In genomic region chr1:154856049-154856448, GRCh38 we compare ENCODE assay signal across 18 cellular contexts. TPM values are rescaled to one million over a fixed set of nuclear protein-coding genes. Genes with fewer than 3 reads are reported as not detected.
A peak's percentile ranks its signal among the peaks of the same experiment; 100 is the strongest.
DNase-seq lines count a peak whose midpoint lies in the region; ATAC-seq, FAIRE-seq and TF ChIP-seq lines count a peak whose summit lies in the region.
"Had no signal": no experiment of that assay in that cellular context is flagged by ENCODE, and none has a peak within 500 bp of the region (broad histone marks: within the 10 kb centered on the region; RNA-seq: fewer than 3 reads in every experiment).

No MANE protein-coding gene starts in this region.

- no peak overlapping the region for H2BK15ac ChIP-seq in H1 (ENCODE audit: low read length)

- H3K9ac ChIP-seq in H1 (replicated peaks in 1 of 4; ENCODE audit: extremely low read depth in 1 of 4, low read depth in 3 of 4, low read length in 3 of 4): no peak overlapping the region

- H2AK5ac ChIP-seq in H1 (ENCODE audit: low read depth, low read length): no peak overlapping the region

- WGBS in H1 (ENCODE audit: extremely low coverage in 1 of 2, insufficient coverage in 1 of 2, insufficient read length in 1 of 2, insufficient replicate concordance in 2 of 2, low coverage in 1 of 2, low lambda C conversion rate in 2 of 2, missing lambda C conversion rate in 1 of 2), 2 experiments: 75% methylated on average over 10 of the region's 10 CpGs; no CpG with 5 or more reads in 1 of the 2 experiments
- 65 to 68% methylated on average over 10 of the region's 10 CpGs for WGBS in testis, 2 donors

- H3K18ac ChIP-seq in H1 (ENCODE audit: extremely low read depth, low read length): no peak overlapping the region

- no peak overlapping the region for H3K56ac ChIP-seq in H1 (replicated peaks; ENCODE audit: insufficient read length, low read depth, low read length)

- H3K36me3 Mint-ChIP-seq in GM23338 (ENCODE audit: low read depth): no peaks in the 10 kb centered on the region
- H3K36me3 Mint-ChIP-seq: activated naive CD8-positive, alpha-beta T cell treated with anti-CD3 and anti-CD28 coated beads, Interleukin-2, amount 10 ng/mL, durations not matched to agents 7 days and 5 days; immature natural killer cell; memory B cell had no signal

- CTCF ChIA-PET in H1 (lab: Charles Lee; ENCODE audit: partially characterized antibody): interaction anchor here (0.7 to 7.0 kb wide), 21 partner anchors 8 to 283 kb away, joined by 3 to 80 read pairs (median 4); partner anchors contain the start of gene KCNN3

- H3K27me3 Mint-ChIP-seq in GM23338 (ENCODE audit: insufficient read depth, low read depth, poor library complexity): peaks cover 11% of the 10 kb centered on the region
- H3K27me3 Mint-ChIP-seq: activated naive CD8-positive, alpha-beta T cell treated with anti-CD3 and anti-CD28 coated beads, Interleukin-2, amount 10 ng/mL, durations not matched to agents 7 days and 5 days; memory B cell had no signal

- H3K4me3 ChIP-seq in GM23338 (no peak overlapping the region), H1 (ENCODE audit: extremely low read depth in 1 of 4, insufficient read depth in 2 of 4, low read depth in 3 of 4, low read length in 4 of 4) (no peak overlapping the region), testis (no peak overlapping the region)
- H3K4me3 ChIP-seq: gastroesophageal sphincter, HAP-1, SJSA1 had no signal

- H3K9me3 ChIP-seq in H1 (ENCODE audit: insufficient read depth in 2 of 2, low read depth in 1 of 2, low read length in 1 of 2) (no peaks in the 10 kb centered on the region), testis (no peaks in the 10 kb centered on the region)
- H3K9me3 ChIP-seq: gastroesophageal sphincter, HAP-1, SJSA1 had no signal

- H4K8ac ChIP-seq in H1 (ENCODE audit: extremely low read depth, insufficient read depth, low read length): peak overlapping the region; percentile 43; the same call in 1 of the 2 replicates

- no peak overlapping the region for H3K4me2 ChIP-seq in GM23338
- H3K4me2 ChIP-seq in H1 (ENCODE audit: insufficient read depth in 1 of 2, low read depth in 2 of 2, low read length in 2 of 2): no peak overlapping the region

- no peak for TF ChIP-seq POLR2A in H1 (IDR thresholded peaks at IDR 0.05; ENCODE audit: control extremely low read depth in 1 of 2, low read depth in 2 of 2, low read length in 2 of 2)
- TF ChIP-seq POLR2A in testis (IDR thresholded peaks at IDR 0.05): no peak

- H2BK120ac ChIP-seq in H1 (replicated peaks; ENCODE audit: low read depth, low read length): no peak overlapping the region

- no peak overlapping the region for H3K4me3 Mint-ChIP-seq in GM23338
- H3K4me3 Mint-ChIP-seq: activated naive CD8-positive, alpha-beta T cell treated with anti-CD3 and anti-CD28 coated beads, Interleukin-2, amount 10 ng/mL, durations not matched to agents 7 days and 5 days; activated T-cell treated with anti-CD3 and anti-CD28 coated beads, Interleukin-2, amount 50 U/mL, for 72 hours; immature natural killer cell; memory B cell had no signal

- peaks cover 2% of the 10 kb centered on the region; the same call in 1 of the 2 replicates for H3K23me2 ChIP-seq in H1 (ENCODE audit: low read depth, low read length)

- H4K5ac ChIP-seq in H1 (ENCODE audit: insufficient read length, low read depth, low read length): no peak overlapping the region

- H3K79me1 ChIP-seq in H1 (ENCODE audit: low read depth, low read length): no peaks in the 10 kb centered on the region

- H3K27me3 ChIP-seq in GM23338 (ENCODE audit: insufficient read depth): no peaks in the 10 kb centered on the region
- H3K27me3 ChIP-seq in H1 (replicated peaks in 1 of 4; ENCODE audit: control insufficient read depth in 3 of 4, extremely low read depth in 1 of 4, insufficient read depth in 3 of 4, low read length in 3 of 4): no peaks in the 10 kb centered on the region
- H3K27me3 ChIP-seq in testis: no peaks in the 10 kb centered on the region
- H3K27me3 ChIP-seq: SJSA1 had no signal

- H3K27ac Mint-ChIP-seq in GM23338: no peak overlapping the region
- H3K27ac Mint-ChIP-seq: activated naive CD8-positive, alpha-beta T cell treated with anti-CD3 and anti-CD28 coated beads, Interleukin-2, amount 10 ng/mL, durations not matched to agents 7 days and 5 days; activated T-cell treated with anti-CD3 and anti-CD28 coated beads, Interleukin-2, amount 50 U/mL, for 72 hours; immature natural killer cell; memory B cell had no signal

- H2AFZ ChIP-seq in GM23338: no peak overlapping the region
- H2AFZ ChIP-seq in H1 (ENCODE audit: low read length): no peak overlapping the region

- intact Hi-C loops in testis (cut with DNase I; ENCODE audit: low total_unique reads): no loop called here

- TF ChIP-seq CTCF in GM23338 (conservative IDR thresholded peaks at IDR 0.05; ENCODE audit: low read depth in 2 of 2): peak; percentile 32 to 59; a peak in 3 of 4 replicates
- TF ChIP-seq CTCF in H1 (IDR thresholded peaks at IDR 0.05; ENCODE audit: control extremely low read depth in 1 of 3, insufficient read depth in 1 of 3, low read depth in 1 of 3, low read length in 3 of 3): peak; percentile 33 to 40 (median 36); a peak in 3 of 4 replicates
- no peak for TF ChIP-seq CTCF in GM13976 (IDR thresholded peaks at IDR 0.05; ENCODE audit: borderline replicate concordance, control extremely low read depth, extremely low read depth, insufficient read depth, missing control alignments)
- TF ChIP-seq CTCF in testis (IDR thresholded peaks at IDR 0.05): no peak

- H3K27ac ChIP-seq in GM23338 (ENCODE audit: low read depth) (no peak overlapping the region), H1 (ENCODE audit: low read depth, low read length) (no peak overlapping the region), testis (no peak overlapping the region)
- H3K27ac ChIP-seq: gastroesophageal sphincter, SJSA1 had no signal

- H3K9me3 Mint-ChIP-seq in GM23338: no peaks in the 10 kb centered on the region
- H3K9me3 Mint-ChIP-seq: activated naive CD8-positive, alpha-beta T cell treated with anti-CD3 and anti-CD28 coated beads, Interleukin-2, amount 10 ng/mL, durations not matched to agents 7 days and 5 days; activated T-cell treated with anti-CD3 and anti-CD28 coated beads, Interleukin-2, amount 50 U/mL, for 72 hours; immature natural killer cell; memory B cell had no signal

- H3K14ac ChIP-seq in H1 (ENCODE audit: insufficient read length): no peak overlapping the region

- no peak overlapping the region for H3K23ac ChIP-seq in H1 (ENCODE audit: insufficient read length)

- H3K79me2 ChIP-seq in GM23338 (replicated peaks; ENCODE audit: insufficient read depth) (no peaks in the 10 kb centered on the region), H1 (ENCODE audit: control insufficient read depth in 1 of 2, insufficient read depth in 2 of 2, low read length in 2 of 2) (no peaks in the 10 kb centered on the region)

- H2BK20ac ChIP-seq in H1 (ENCODE audit: low read length): no peak overlapping the region

- H2BK12ac ChIP-seq in H1 (ENCODE audit: low read depth, low read length): no peak overlapping the region

- no peak overlapping the region for H4K91ac ChIP-seq in H1 (replicated peaks; ENCODE audit: insufficient read length, low read length)

- in situ Hi-C loops in GM13976 (cut with MboI; ENCODE audit: low sequenced_read_pairs, unreplicated experiment): no loop called here

- no peak for FAIRE-seq in H1 (lab: Jason Lieb, UNC)
- FAIRE-seq: small intestine had no signal

- DNase-seq in COR-L47 (lab: John Stamatoyannopoulos, UW): peak; percentile 56
- peak; percentile 53 for DNase-seq in GM23338 (ENCODE audit: low spot score)
- peak; percentile 96 to 98 for DNase-seq in NCI-H524 (lab: John Stamatoyannopoulos, UW)
- no peak for DNase-seq in H1 (ENCODE audit: low read depth in 1 of 2, low spot score in 2 of 2)
- no peak for DNase-seq in GM13976 (ENCODE audit: low spot score)
- no peak for DNase-seq in activated T-cell treated with anti-CD3 and anti-CD28 coated beads for 4 hours
- DNase-seq in testis: no peak
- no peak for DNase-seq in putamen (ENCODE audit: low spot score)
- DNase-seq: activated naive CD8-positive, alpha-beta T cell treated with anti-CD3 and anti-CD28 coated beads, Interleukin-2, amount 10 ng/mL, durations not matched to agents 7 days and 5 days; activated T-cell treated with anti-CD3 and anti-CD28 coated beads, Interleukin-2, amount 50 U/mL, for 72 hours; central memory CD4-positive, alpha-beta T cell; immature natural killer cell; small intestine; stimulated activated naive CD4-positive, alpha-beta T cell had no signal

- H4K20me1 ChIP-seq in GM23338 (replicated peaks; ENCODE audit: insufficient read depth) (no peaks in the 10 kb centered on the region), H1 (replicated peaks in 1 of 2; ENCODE audit: control insufficient read depth in 1 of 2, insufficient read depth in 2 of 2, low read length in 2 of 2) (no peaks in the 10 kb centered on the region)

- peaks cover 10% of the 10 kb centered on the region; the same call in 2 of the 3 replicates for H3K4me1 Mint-ChIP-seq in GM23338
- H3K4me1 Mint-ChIP-seq: immature natural killer cell had no signal

- TF ChIP-seq EP300 in H1 (IDR thresholded peaks at IDR 0.05; ENCODE audit: borderline replicate concordance in 1 of 2, low read depth in 2 of 2, low read length in 2 of 2): no peak

- H2BK5ac ChIP-seq in H1 (ENCODE audit: low read depth, low read length): no peak overlapping the region

- peak; percentile 26 for ATAC-seq in GM23338
- ATAC-seq: gastroesophageal sphincter had no signal

- H3K4me1 ChIP-seq in GM23338 (ENCODE audit: insufficient read depth): no peaks in the 10 kb centered on the region
- no peaks in the 10 kb centered on the region for H3K4me1 ChIP-seq in H1 (replicated peaks in 1 of 4; ENCODE audit: control insufficient read depth in 3 of 4, insufficient read depth in 4 of 4, low read length in 3 of 4)
- no peaks in the 10 kb centered on the region for H3K4me1 ChIP-seq in testis
- H3K4me1 ChIP-seq: HAP-1, SJSA1 had no signal

- no peaks in the 10 kb centered on the region for H3F3A ChIP-seq in GM23338 (replicated peaks; ENCODE audit: low read depth)

- no peak overlapping the region for H3K4ac ChIP-seq in H1 (replicated peaks; ENCODE audit: insufficient read length, low read depth, low read length)

- no peaks in the 10 kb centered on the region for H3K9me2 ChIP-seq in GM23338 (ENCODE audit: insufficient read depth)

- POLR2A ChIA-PET in H1 (lab: Charles Lee; ENCODE audit: partially characterized antibody): interaction anchor here (0.9 to 1.8 kb wide), 2 partner anchors 10 to 11 kb away, joined by 3 to 8 read pairs; no protein-coding TSS in a partner anchor

- peak; percentile 59 to 63 for TF ChIP-seq RAD21 in H1 (IDR thresholded peaks at IDR 0.05 in 1 of 2, conservative IDR thresholded peaks at IDR 0.05 in 1 of 2; ENCODE audit: low read depth in 2 of 2, low read length in 2 of 2)

- H3K36me3 ChIP-seq in GM23338 (ENCODE audit: insufficient read depth) (no peaks in the 10 kb centered on the region), H1 (ENCODE audit: control insufficient read depth in 2 of 4, insufficient read depth in 4 of 4, low read length in 3 of 4) (no peaks in the 10 kb centered on the region), testis (ENCODE audit: low read depth, missing control alignments) (no peaks in the 10 kb centered on the region)
- H3K36me3 ChIP-seq: gastroesophageal sphincter, HAP-1, SJSA1 had no signal

RNA-seq across cellular contexts. Expression of gene KCNN3, which starts 14.0 kb away (rescaled TPM):
- total RNA-seq in GM23338 (2014; rRNA removed; shearing (Covaris generic)): 1.9 and 4.0 TPM in 2 replicates
- polyA plus RNA-seq in GM23338 (2016; fragmentation: Nextera tagmentation; extraction: Ambion mirVana): 3.0 and 3.1 TPM in 2 replicates
- total RNA-seq in H1 (2021; fragmentation: NEBNext Ultra II Directional; extraction: Animal tissue kit (Norgen Biotek cat#: 25700)): 2.8 and 3.0 TPM in 2 replicates
- polyA plus RNA-seq in H1 (2011; rRNA removed): 3.7 and 4.5 TPM in 2 replicates
- 2.1 TPM for polyA plus RNA-seq in H1 (2011; cell fraction: cytosol; rRNA removed)
- polyA plus RNA-seq in H1 (2011; cell fraction: nucleus; rRNA removed): 5.4 TPM
- 2.8 to 4.4 TPM (median 3.5 TPM) in 4 replicates for polyA plus RNA-seq in H1 (2012, experiment 1 of 2)
- polyA plus RNA-seq in H1 (2012, experiment 2 of 2): 1.6 TPM
- 1.7 TPM for polyA plus RNA-seq in H1 (2013, experiment 1 of 2)
- polyA plus RNA-seq in H1 (2013, experiment 2 of 2): 1.9 TPM
- 5.4 and 9.2 TPM in 2 replicates for polyA minus RNA-seq in H1 (2011; rRNA and poly(A)+ RNA removed)
- 3.9 TPM for polyA minus RNA-seq in H1 (2011; cell fraction: cytosol; rRNA and poly(A)+ RNA removed)
- polyA minus RNA-seq in H1 (2011; cell fraction: nucleus; rRNA and poly(A)+ RNA removed): 4.1 TPM
- under 1 TPM; 0.24 to 0.56 TPM for total RNA-seq in testis
- polyA plus RNA-seq in testis (ENCODE audit: insufficient read depth, low read depth, low replicate concordance): 0.78 TPM
- total RNA-seq: SJSA1 had no signal
- polyA plus RNA-seq: immature natural killer cell had no signal

Comparison
In these comparisons a context has a peak if more than half of its experiments do, and no peak if none do; other contexts are left out.
1. DNase-seq: peak in COR-L47 (single experiment), GM23338 (single experiment) and NCI-H524 (2 of 2); none in H1 (0 of 2), GM13976 (single experiment), activated T-cell treated with anti-CD3 and anti-CD28 coated beads for 4 hours (single experiment), testis (single experiment) and putamen (single experiment).
2. CTCF ChIP-seq: peak in GM23338 (2 of 2) and H1 (3 of 3); none in GM13976 (single experiment) and testis (0 of 3).